Comparison of ENCODE assay signal across 8 cellular contexts in the genomic region with DNA sequence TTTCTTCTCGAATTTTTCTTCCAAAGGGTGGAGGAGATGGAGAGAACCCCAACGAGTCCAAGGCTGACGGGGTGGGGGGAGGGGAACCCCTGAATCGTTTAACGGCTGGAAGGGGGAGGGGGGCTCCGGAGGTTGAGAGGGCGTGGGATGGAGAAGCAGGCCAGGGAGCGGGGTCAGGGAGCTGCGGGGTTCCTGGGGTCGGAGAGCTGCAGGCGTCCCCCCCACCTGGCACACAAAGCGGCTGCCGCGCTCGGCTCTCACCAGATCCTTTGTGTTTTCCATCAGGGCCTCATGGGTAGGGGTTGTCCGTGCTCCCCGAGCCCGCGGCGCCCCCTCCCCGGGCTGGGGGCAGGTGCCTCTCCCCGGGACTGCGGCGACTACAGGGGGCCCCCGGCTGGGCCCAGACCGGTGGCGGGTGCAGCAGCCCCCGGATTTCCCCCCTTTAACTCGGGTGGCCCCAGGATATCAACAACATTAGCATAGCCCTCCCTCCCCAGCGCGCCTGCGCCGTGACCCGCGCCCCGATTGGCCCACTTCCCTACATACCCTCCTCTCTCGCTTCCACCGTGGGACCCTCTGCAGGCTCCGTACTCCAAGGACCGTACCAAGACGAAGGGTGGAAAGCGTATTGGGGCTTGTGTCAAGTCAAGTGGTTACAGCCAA. TPM values are rescaled to one million over a fixed set of nuclear protein-coding genes. Genes with fewer than 3 reads are reported as not detected.
A peak's percentile ranks its signal among the peaks of the same experiment; 100 is the strongest.
DNase-seq lines count a peak whose midpoint lies in the region; ATAC-seq and TF ChIP-seq lines count a peak whose summit lies in the region.

MBTD1 (minus strand) TSS at position 476 of the 663 bp plus-strand sequence. CDS start 34,888 bp downstream, outside the sequence.

- no peak for TF ChIP-seq CTCF in OCI-LY1 (IDR thresholded peaks at IDR 0.05; ENCODE audit: low read length)

- H3K9ac ChIP-seq in HUES64 (ENCODE audit: low read depth, low read length) (peak within 1 kb of the TSS; percentile 98), OCI-LY1 (ENCODE audit: low read length) (peak within 1 kb of the TSS; percentile 90)

- H3K79me2 ChIP-seq in OCI-LY1 (ENCODE audit: insufficient read depth, low read length) = peaks cover 78% of the 10 kb centered on the region

- H3K27me3 ChIP-seq in HUES64 (ENCODE audit: insufficient read depth, low read length) (no peaks in the 10 kb centered on the region), OCI-LY1 (ENCODE audit: insufficient read depth, low read length) (no peaks in the 10 kb centered on the region)

- no peaks in the 10 kb centered on the region for H4K20me1 ChIP-seq in OCI-LY1 (ENCODE audit: insufficient read depth, low read length)

- H3K4me2 ChIP-seq in OCI-LY1 (ENCODE audit: low read length) = peak within 1 kb of the TSS; percentile 91

- DNase-seq in COR-L47 (lab: John Stamatoyannopoulos, UW) = peak; percentile 92
- peak; percentile 93 for DNase-seq in activated T-cell treated with anti-CD3 and anti-CD28 coated beads for 1 hour (ENCODE audit: low read depth)
- peak; percentile 93 for DNase-seq in epidermal melanocyte (ENCODE audit: insufficient read length, low spot score)
- peak; percentile 98 for DNase-seq in midbrain (lab: John Stamatoyannopoulos, UW)
- peak; percentile 89 to 90 for DNase-seq in stimulated activated CD8-positive, alpha-beta memory T cell treated with anti-CD3 and anti-CD28 coated beads, Interleukin-15, amount 100 ng/mL, for 48 hours (ENCODE audit: low read depth in 2 of 2)

- H3K36me3 ChIP-seq in HUES64 (ENCODE audit: insufficient read depth, low read length) (peaks cover 61% of the 10 kb centered on the region), OCI-LY1 (ENCODE audit: insufficient read depth, low read length) (peaks cover 43% of the 10 kb centered on the region)

- peaks cover 17% of the 10 kb centered on the region; the same call in 1 of the 2 replicates for H3K4me1 ChIP-seq in HUES64 (ENCODE audit: insufficient read depth, low read length)
- H3K4me1 ChIP-seq in OCI-LY1 (ENCODE audit: insufficient read depth, low read length, severe bottlenecking) = peaks cover 50% of the 10 kb centered on the region

- H3K4me3 ChIP-seq in HUES64 (ENCODE audit: low read length) (peak within 1 kb of the TSS; percentile 83), OCI-LY1 (ENCODE audit: low read depth, low read length, poor library complexity, severe bottlenecking) (peak within 1 kb of the TSS; percentile 77)

- WGBS in HUES64 = under 1% methylated on average over 42 of the region's 42 CpGs

- no peak within 1 kb of the TSS for H2AFZ ChIP-seq in OCI-LY1 (ENCODE audit: low read length)

- no peaks in the 10 kb centered on the region for H3K9me3 ChIP-seq in HUES64 (ENCODE audit: insufficient read depth, low read depth, low read length)
- H3K9me3 ChIP-seq in OCI-LY1 (ENCODE audit: low read length) = no peaks in the 10 kb centered on the region

- H3K27ac ChIP-seq in HUES64 (ENCODE audit: low read depth, low read length) (peak within 1 kb of the TSS; percentile 97), OCI-LY1 (ENCODE audit: low read depth, low read length, poor library complexity, severe bottlenecking) (peak within 1 kb of the TSS; percentile 73)

- peak; percentile 77 for ATAC-seq in GM21423 (IDR thresholded peaks at IDR 0.05; ENCODE audit: unreplicated experiment)

- no peaks in the 10 kb centered on the region for H3F3A ChIP-seq in OCI-LY1 (ENCODE audit: insufficient read depth, low read length)

- no peaks in the 10 kb centered on the region for H3K9me2 ChIP-seq in OCI-LY1 (ENCODE audit: low read depth, low read length)

RNA-seq across cellular contexts. Expression of gene MBTD1, which starts in this region (rescaled TPM):
- polyA plus RNA-seq in HUES64 (2013, experiment 1 of 2) = 29.8 TPM
- polyA plus RNA-seq in HUES64 (2013, experiment 2 of 2) = 35.7 TPM

Comparison
In these comparisons a context has a peak if more than half of its experiments do, and no peak if none do; other contexts are left out.
1. Peak in every context shown above with its lines: DNase-seq, ATAC-seq, H3K4me3 ChIP-seq and H3K27ac ChIP-seq.